8 cellular contexts compared by ENCODE assay signal in genomic region chr7:43583424-43584199, GRCh38. TPM values are rescaled to one million over a fixed set of nuclear protein-coding genes. Genes with fewer than 3 reads are reported as not detected.
DNase-seq lines count a peak whose midpoint lies in the region; ATAC-seq, FAIRE-seq and TF ChIP-seq lines count a peak whose summit lies in the region.

No MANE protein-coding gene starts in this region.

- FAIRE-seq in GM19239 (lab: Jason Lieb, UNC), result peak; percentile 91

- peak overlapping the region; percentile 72 for H3K27ac ChIP-seq in C4-2B
- no peak overlapping the region for H3K27ac ChIP-seq in neuronal stem cell (replicated peaks; ENCODE audit: low read length)
- H3K27ac ChIP-seq in substantia nigra (ENCODE audit: low read depth, low read length, poor library complexity, severe bottlenecking), result peak overlapping the region; percentile 70

- peak; percentile 15 for ATAC-seq in HG03439 (IDR thresholded peaks at IDR 0.05; ENCODE audit: unreplicated experiment)

- H4K8ac ChIP-seq in neuronal stem cell (ENCODE audit: low read depth, low read length), result no peak overlapping the region

- H3K36me3 ChIP-seq in neuronal stem cell (replicated peaks in 1 of 2; ENCODE audit: control insufficient read depth in 2 of 2, insufficient read depth in 2 of 2, low read length in 2 of 2), result no peaks in the 10 kb centered on the region

- H3K14ac ChIP-seq in neuronal stem cell (ENCODE audit: low read length), result no peak overlapping the region

- H2AK5ac ChIP-seq in neuronal stem cell (ENCODE audit: low read depth, low read length), result peak overlapping the region; percentile 46

- TF ChIP-seq CTCF in C4-2B (conservative IDR thresholded peaks at IDR 0.05), result no peak

- no peak overlapping the region for H4K91ac ChIP-seq in neuronal stem cell (ENCODE audit: low read depth, low read length, poor library complexity)

- H3K27me3 ChIP-seq in neuronal stem cell (ENCODE audit: control insufficient read depth in 3 of 3, insufficient read depth in 3 of 3, low read depth in 1 of 3, low read length in 3 of 3), result peaks cover 0 to 2% (median 0%) of the 10 kb centered on the region in 3 experiments

- no peak overlapping the region for H2BK120ac ChIP-seq in neuronal stem cell (ENCODE audit: low read depth, low read length)

- WGBS in neuronal stem cell (ENCODE audit: extremely low coverage in 2 of 2, insufficient read length in 2 of 2, insufficient replicate concordance in 1 of 2), 2 donors, result no CpG with 5 or more reads among the region's 66 CpGs

- no peak overlapping the region for H2BK12ac ChIP-seq in neuronal stem cell (ENCODE audit: low read length)

- peak overlapping the region; percentile 75 for H2BK5ac ChIP-seq in neuronal stem cell (ENCODE audit: low read length)

- peak; percentile 14 for DNase-seq in GM19239 (ENCODE audit: insufficient read length, low spot score)
- peak; percentile 56 for DNase-seq in activated effector memory CD4-positive, alpha-beta T cell treated with Interleukin-2 at 50 U/mL for 16 hours
- peak; percentile 40 for DNase-seq in foreskin melanocyte
- DNase-seq in neuronal stem cell (ENCODE audit: low spot score), result peak; percentile 50
- peak in 45 of 49 donors; percentile 6 to 75 (median 45) for DNase-seq in substantia nigra (lab: John Stamatoyannopoulos, UW)

- H3K9ac ChIP-seq in neuronal stem cell (ENCODE audit: low read depth, low read length, poor library complexity), result peak overlapping the region; percentile 97

- H3K23ac ChIP-seq in neuronal stem cell (ENCODE audit: low read depth, low read length, poor library complexity), result peak overlapping the region; percentile 96

- H3K9me3 ChIP-seq in neuronal stem cell (replicated peaks in 1 of 2; ENCODE audit: control insufficient read depth in 2 of 2, insufficient read depth in 1 of 2, low read depth in 1 of 2, low read length in 2 of 2), result peaks cover 0 to 6% of the 10 kb centered on the region in 2 donors

- peak overlapping the region; percentile 95 for H3K18ac ChIP-seq in neuronal stem cell (ENCODE audit: low read length)

- peak overlapping the region; percentile 81 for H2BK15ac ChIP-seq in neuronal stem cell (ENCODE audit: low read length)

- peaks cover 6% of the 10 kb centered on the region in 2 donors for H3K4me1 ChIP-seq in neuronal stem cell (ENCODE audit: control insufficient read depth in 2 of 2, insufficient read depth in 1 of 2, low read depth in 1 of 2, low read length in 2 of 2)

- peak overlapping the region; percentile 95 for H2AFZ ChIP-seq in neuronal stem cell (ENCODE audit: low read length)

- peak overlapping the region; percentile 83 for H3K4me2 ChIP-seq in neuronal stem cell (ENCODE audit: insufficient read depth, low read length, poor library complexity, severe bottlenecking)

- peak overlapping the region; percentile 82 to 99 for H3K4me3 ChIP-seq in neuronal stem cell (ENCODE audit: low read length in 2 of 2)

- no peak overlapping the region for H3K4ac ChIP-seq in neuronal stem cell (ENCODE audit: low read length)

- H3K79me1 ChIP-seq in neuronal stem cell (ENCODE audit: low read depth, low read length), result peaks cover 5% of the 10 kb centered on the region

TF ChIP-seq in PFSK-1, 5 proteins besides CTCF, POLR2A, EP300 and RAD21:
- TF ChIP-seq TAF1 (IDR thresholded peaks at IDR 0.05; ENCODE audit: borderline replicate concordance, insufficient read depth, low read length) (no peak), FOXP2 (optimal IDR thresholded peaks at IDR 0.05; ENCODE audit: borderline replicate concordance, extremely low read depth, extremely low read length, insufficient read depth) (peak; percentile 4)

RNA-seq across cellular contexts. Expression of gene STK17A, which starts 0.7 kb away (rescaled TPM):
- 5.6 TPM for polyA plus RNA-seq in PFSK-1 (2012; ENCODE audit: insufficient read length, low read depth)
- 5.4 TPM for polyA plus RNA-seq in neuronal stem cell (2013, experiment 1 of 2)
- 5.6 TPM for polyA plus RNA-seq in neuronal stem cell (2013, experiment 2 of 2)
